ENCODE assay signal across 8 cellular contexts in genomic region chr7:151085329-151085690, GRCh38. TPM values are rescaled to one million over a fixed set of nuclear protein-coding genes. Genes with fewer than 3 reads are reported as not detected.
DNase-seq lines count a peak whose midpoint lies in the region; ATAC-seq and TF ChIP-seq lines count a peak whose summit lies in the region.

No MANE protein-coding gene starts in this region.

- peak overlapping the region; percentile 20 for H2BK12ac ChIP-seq in trophoblast cell (ENCODE audit: low read length)

- TF ChIP-seq CTCF in Panc1 (IDR thresholded peaks at IDR 0.05): no peak

- in situ Hi-C loops in Panc1 (cut with HindIII; ENCODE audit: low pct_unique_long_range_greater_than_20kb, low sequenced_read_pairs): no loop called here

- peaks cover 38% of the 10 kb centered on the region for H3K79me2 ChIP-seq in trophoblast cell (ENCODE audit: control insufficient read depth, insufficient read depth, low read length, poor library complexity)

- H3K79me1 ChIP-seq in trophoblast cell (ENCODE audit: low read length): peaks cover 39% of the 10 kb centered on the region

- no peak overlapping the region for H4K12ac ChIP-seq in trophoblast cell (ENCODE audit: low read depth, low read length)

- H3K14ac ChIP-seq in trophoblast cell (ENCODE audit: low read length): no peak overlapping the region

- CTCF ChIA-PET in Panc1 (lab: Charles Lee): interaction anchor here (1.1 kb wide), 1 partner anchor 17 kb away, joined by 3 read pairs; no protein-coding TSS in a partner anchor

- peak overlapping the region; percentile 63 to 93 for H3K4me3 ChIP-seq in Panc1 (ENCODE audit: low read depth in 2 of 2, low read length in 2 of 2)
- no peak overlapping the region for H3K4me3 ChIP-seq in esophagus (ENCODE audit: low read depth in 1 of 2, low read length in 2 of 2)
- H3K4me3 ChIP-seq in trophoblast cell (ENCODE audit: low read depth, low read length): no peak overlapping the region

- H3K4me2 ChIP-seq in trophoblast cell (ENCODE audit: low read length): peak overlapping the region; percentile 78

- intact Hi-C loops in Panc1 (cut with micrococcal nuclease; ENCODE audit: unreplicated experiment) (no loop called here), head of caudate nucleus (cut with DNase I) (no loop called here)

- TF ChIP-seq POLR2A in erythroblast (IDR thresholded peaks at IDR 0.05; ENCODE audit: low read length): no peak

- H4K91ac ChIP-seq in trophoblast cell (ENCODE audit: low read depth, low read length): peak overlapping the region; percentile 12

- no peaks in the 10 kb centered on the region for H3K9me3 ChIP-seq in Panc1 (ENCODE audit: control insufficient read depth, insufficient read depth, low read depth, low read length)
- H3K9me3 ChIP-seq in esophagus (ENCODE audit: control insufficient read depth in 2 of 2, insufficient read depth in 1 of 2, low read depth in 1 of 2, low read length in 1 of 2): no peaks in the 10 kb centered on the region
- H3K9me3 ChIP-seq in trophoblast cell (ENCODE audit: insufficient read depth, low read depth, low read length): no peaks in the 10 kb centered on the region

- peak overlapping the region; percentile 83 for H3K27ac ChIP-seq in Panc1 (ENCODE audit: low read length)
- H3K27ac ChIP-seq in esophagus (ENCODE audit: low read depth in 2 of 2, low read length in 1 of 2): peak overlapping the region; percentile 82 to 84
- H3K27ac ChIP-seq in trophoblast cell (ENCODE audit: low read depth, low read length): no peak overlapping the region

- no peak for ATAC-seq in Panc1

- no peak overlapping the region for H3K4ac ChIP-seq in trophoblast cell (ENCODE audit: low read depth, low read length)

- peak; percentile 11 for DNase-seq in COLO668 (lab: John Stamatoyannopoulos, UW; ENCODE audit: unreplicated experiment)
- no peak for DNase-seq in Panc1 (ENCODE audit: low read depth, low spot score)
- DNase-seq in trophoblast cell: no peak
- DNase-seq in NCI-H1092 treated with DMSO at 0.1 percent for 48 hours (lab: John Stamatoyannopoulos, UW): no peak
- DNase-seq in erythroblast (lab: John Stamatoyannopoulos, UW): no peak
- DNase-seq in head of caudate nucleus: no peak
- DNase-seq in NCI-H510A (lab: John Stamatoyannopoulos, UW): no peak

- no peak overlapping the region for H2AFZ ChIP-seq in trophoblast cell (ENCODE audit: insufficient read depth, low read length, poor library complexity)

- WGBS in esophagus, 2 donors: 53 to 55% methylated on average over 5 of the region's 5 CpGs
- WGBS in trophoblast cell (ENCODE audit: extremely low coverage, insufficient coverage, insufficient read length): no CpG with 5 or more reads among the region's 5 CpGs

- POLR2A ChIA-PET in Panc1 (lab: Charles Lee): interaction anchor here (1.2 kb wide), 1 partner anchor 24 kb away, joined by 6 read pairs; no protein-coding TSS in a partner anchor

- no peak overlapping the region for H3K23ac ChIP-seq in trophoblast cell (ENCODE audit: low read length)

- H3K27me3 ChIP-seq in Panc1 (ENCODE audit: control insufficient read depth, insufficient read depth, low read length): no peaks in the 10 kb centered on the region
- H3K27me3 ChIP-seq in esophagus (ENCODE audit: control insufficient read depth in 1 of 2, insufficient read depth in 2 of 2, low read length in 2 of 2): no peaks in the 10 kb centered on the region
- H3K27me3 ChIP-seq in trophoblast cell (ENCODE audit: insufficient read depth, low read length): no peaks in the 10 kb centered on the region

- H3K4me1 ChIP-seq in Panc1 (ENCODE audit: control insufficient read depth, insufficient read depth, low read length): peaks cover 40% of the 10 kb centered on the region
- H3K4me1 ChIP-seq in esophagus (ENCODE audit: control insufficient read depth in 2 of 2, insufficient read depth in 2 of 2, low read length in 1 of 2): peaks cover 16 to 31% of the 10 kb centered on the region in 2 donors
- H3K4me1 ChIP-seq in trophoblast cell (ENCODE audit: control insufficient read depth in 1 of 2, insufficient read depth in 2 of 2, low read length in 2 of 2): peaks cover 45 to 60% of the 10 kb centered on the region in 2 experiments

- no peak overlapping the region for H2BK120ac ChIP-seq in trophoblast cell (ENCODE audit: insufficient read depth, low read length, poor library complexity)

- BruUV-seq in Panc1 (replicated peaks; lab: Mats Ljungman, UMichigan): no TSS peak

- H3K36me3 ChIP-seq in Panc1 (ENCODE audit: control insufficient read depth, insufficient read depth, low read length) (no peaks in the 10 kb centered on the region; the same call in 1 of the 2 replicates), esophagus (ENCODE audit: control insufficient read depth in 2 of 2, insufficient read depth in 2 of 2, low read length in 1 of 2) (no peaks in the 10 kb centered on the region), trophoblast cell (ENCODE audit: control insufficient read depth in 1 of 2, insufficient read depth in 2 of 2, low read length in 2 of 2) (peaks cover 0 to 8% of the 10 kb centered on the region in 2 experiments)

- H2BK5ac ChIP-seq in trophoblast cell (ENCODE audit: low read depth, low read length, poor library complexity): no peak overlapping the region

- no peak overlapping the region for H3K18ac ChIP-seq in trophoblast cell (ENCODE audit: low read length)

- H3K9ac ChIP-seq in trophoblast cell (ENCODE audit: low read length): no peak overlapping the region

- H4K8ac ChIP-seq in trophoblast cell (ENCODE audit: low read depth, low read length): no peak overlapping the region

- peak overlapping the region; percentile 42 for H2AK5ac ChIP-seq in trophoblast cell (ENCODE audit: low read length)

RNA-seq across cellular contexts. Expression of gene AGAP3, which starts 1.0 kb away (rescaled TPM):
- total RNA-seq in Panc1 (2021; ENCODE audit: unreplicated experiment): 103 TPM
- 93.3 TPM for polyA plus RNA-seq in Panc1 (2012; ENCODE audit: insufficient read length)
- polyA plus RNA-seq in esophagus: 10 to 100 TPM; 60.8 to 98.8 TPM
- polyA plus RNA-seq in trophoblast cell (2013): 91.1 and 102 TPM in 2 replicates

RNA-seq across cellular contexts. Expression of gene TMUB1, which starts 2.0 kb away (rescaled TPM):
- total RNA-seq in Panc1 (2021; ENCODE audit: unreplicated experiment): 112 TPM
- 151 TPM for polyA plus RNA-seq in Panc1 (2012; ENCODE audit: insufficient read length)
- 10 to 100 TPM; 33.4 to 64.2 TPM for polyA plus RNA-seq in esophagus
- polyA plus RNA-seq in trophoblast cell (2013): 82.7 and 85.1 TPM in 2 replicates

RNA-seq across cellular contexts. Expression of gene FASTK, which starts 4.7 kb away (rescaled TPM):
- 95.0 TPM for total RNA-seq in Panc1 (2021; ENCODE audit: unreplicated experiment)
- 104 TPM for polyA plus RNA-seq in Panc1 (2012; ENCODE audit: insufficient read length)
- 100 to 1,000 TPM in 1 of 2 donors, 10 to 100 TPM in 1; 80.0 to 144 TPM for polyA plus RNA-seq in esophagus
- 59.7 and 61.2 TPM in 2 replicates for polyA plus RNA-seq in trophoblast cell (2013)

RNA-seq across cellular contexts. Expression of gene SLC4A2, which starts 25.9 kb away (rescaled TPM):
- 580 TPM for total RNA-seq in Panc1 (2021; ENCODE audit: unreplicated experiment)
- polyA plus RNA-seq in Panc1 (2012; ENCODE audit: insufficient read length): 737 TPM
- polyA plus RNA-seq in esophagus: 10 to 100 TPM; 35.7 to 45.5 TPM
- 225 and 252 TPM in 2 replicates for polyA plus RNA-seq in trophoblast cell (2013)

RNA-seq across cellular contexts. Expression of gene CDK5, which starts 27.6 kb away (rescaled TPM):
- 25.6 TPM for total RNA-seq in Panc1 (2021; ENCODE audit: unreplicated experiment)
- polyA plus RNA-seq in Panc1 (2012; ENCODE audit: insufficient read length): 42.6 TPM
- polyA plus RNA-seq in esophagus: 1 to 10 TPM; 5.2 to 9.7 TPM
- 22.3 and 22.9 TPM in 2 replicates for polyA plus RNA-seq in trophoblast cell (2013)

Comparison
In these comparisons a context has a peak if more than half of its experiments do, and no peak if none do; other contexts are left out.
1. H3K4me3 ChIP-seq: peak in Panc1 (2 of 2); none in esophagus (0 of 2) and trophoblast cell (single experiment).